ENCODE assay signal across 9 cellular contexts in the genomic region with DNA sequence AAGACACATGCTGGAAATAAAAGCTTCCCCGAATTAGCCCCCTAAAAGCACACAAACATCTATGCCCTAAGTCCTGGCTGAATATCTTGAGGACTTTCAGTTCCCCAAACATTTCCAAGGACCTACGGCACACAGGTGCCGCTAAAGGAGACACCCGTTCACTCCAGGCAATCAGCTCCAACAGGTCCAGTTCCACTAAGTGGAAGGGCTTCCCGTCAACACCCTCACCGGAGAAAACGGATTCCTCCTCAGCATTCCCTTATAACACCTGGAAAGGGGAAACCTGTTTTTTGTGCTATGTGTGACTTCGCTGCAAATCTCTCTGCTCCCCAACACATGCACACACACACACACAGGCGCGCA. TPM values are rescaled to one million over a fixed set of nuclear protein-coding genes. Genes with fewer than 3 reads are reported as not detected.
A peak's percentile ranks its signal among the peaks of the same experiment; 100 is the strongest.
DNase-seq lines count a peak whose midpoint lies in the region; ATAC-seq and TF ChIP-seq lines count a peak whose summit lies in the region.
"Had no signal": no experiment of that assay in that cellular context is flagged by ENCODE, and none has a peak within 500 bp of the region (broad histone marks: within the 10 kb centered on the region; RNA-seq: fewer than 3 reads in every experiment).

No MANE protein-coding gene starts in this region.

- ATAC-seq in activated B cell treated with CpG ODN at 0.5 μM for 24 hours (ENCODE audit: low read depth) (no peak), GM21360 (IDR thresholded peaks at IDR 0.05; ENCODE audit: unreplicated experiment) (no peak)

- no peaks in the 10 kb centered on the region for H4K20me1 ChIP-seq in GM23248 (ENCODE audit: insufficient read depth)

- H3K36me3 Mint-ChIP-seq in activated B cell treated with CpG ODN at 0.5 μM for 24 hours (ENCODE audit: low read depth), result no peaks in the 10 kb centered on the region
- H3K36me3 Mint-ChIP-seq in glutamatergic neuron (ENCODE audit: unreplicated experiment), result no peaks in the 10 kb centered on the region

- no peak overlapping the region for H3K27ac ChIP-seq in GM23248

- H3K27me3 ChIP-seq in GM23248 (replicated peaks; ENCODE audit: insufficient read depth), result peaks cover 51% of the 10 kb centered on the region

- H3K27ac Mint-ChIP-seq in activated B cell treated with CpG ODN at 0.5 μM for 24 hours (no peak overlapping the region), glutamatergic neuron (ENCODE audit: unreplicated experiment) (no peak overlapping the region)

- H3K4me2 ChIP-seq in GM23248 (ENCODE audit: unreplicated experiment), result peak overlapping the region; percentile 86

- intact Hi-C loops in activated B cell treated with CpG ODN at 0.5 μM for 24 hours (cut with micrococcal nuclease), result loop anchor here (5.0 kb wide), 1 partner anchor 1445 kb away; the partner anchor contains the start of gene INTS4

- WGBS in GM23248 (ENCODE audit: low coverage in 1 of 2, low lambda C conversion rate in 2 of 2, missing lambda C conversion rate in 2 of 2), 2 experiments, result 59 to 63% methylated on average over 10 of the region's 10 CpGs

- H3K9me3 Mint-ChIP-seq in activated B cell treated with CpG ODN at 0.5 μM for 24 hours, result no peaks in the 10 kb centered on the region
- H3K9me3 Mint-ChIP-seq in glutamatergic neuron (ENCODE audit: unreplicated experiment), result peaks cover 18% of the 10 kb centered on the region

- CTCF ChIA-PET in activated B cell treated with CpG ODN at 0.5 μM for 24 hours (lab: Charles Lee) (no interaction called here), HEK293T (lab: Yijun Ruan, JAX) (no interaction called here)

- POLR2A ChIA-PET in activated B cell treated with CpG ODN at 0.5 μM for 24 hours (lab: Charles Lee), result no interaction called here
- POLR2A ChIA-PET in HEK293T (lab: Yijun Ruan, JAX), result no interaction called here

- H3F3A ChIP-seq in GM23248 (ENCODE audit: insufficient read depth), result no peaks in the 10 kb centered on the region

- no peak for TF ChIP-seq CTCF in activated B cell treated with CpG ODN at 0.5 μM for 24 hours (IDR thresholded peaks at IDR 0.05)
- TF ChIP-seq CTCF in glutamatergic neuron (IDR thresholded peaks at IDR 0.05; ENCODE audit: partially characterized antibody, unreplicated experiment), result no peak

- in situ Hi-C loops in GM23248 (cut with MboI), result no loop called here

- no peaks in the 10 kb centered on the region for H3K9me3 ChIP-seq in GM23248 (ENCODE audit: low read depth)

- no peaks in the 10 kb centered on the region for H3K36me3 ChIP-seq in GM23248 (ENCODE audit: low read depth)

- no peak overlapping the region for H3K9ac ChIP-seq in GM23248

- H3K9me2 ChIP-seq in GM23248 (ENCODE audit: insufficient read depth), result no peaks in the 10 kb centered on the region

- H3K4me1 ChIP-seq in GM23248 (ENCODE audit: insufficient read depth), result no peaks in the 10 kb centered on the region; the same call in 1 of the 2 replicates

- H3K4me3 Mint-ChIP-seq in activated B cell treated with CpG ODN at 0.5 μM for 24 hours (peak overlapping the region; percentile 77), glutamatergic neuron (ENCODE audit: unreplicated experiment) (peak overlapping the region; percentile 89)

- peak overlapping the region; percentile 69 for H3K4me3 ChIP-seq in GM23248
- H3K4me3 ChIP-seq in skeletal muscle cell (ENCODE audit: low read depth, low read length), result peak overlapping the region; percentile 75

- H3K27me3 Mint-ChIP-seq in activated B cell treated with CpG ODN at 0.5 μM for 24 hours (peaks cover 48% of the 10 kb centered on the region), glutamatergic neuron (ENCODE audit: unreplicated experiment) (peaks cover 18% of the 10 kb centered on the region)

- peaks cover 42% of the 10 kb centered on the region for H3K4me1 Mint-ChIP-seq in activated B cell treated with CpG ODN at 0.5 μM for 24 hours
- H3K4me1 Mint-ChIP-seq in glutamatergic neuron (ENCODE audit: low read depth, unreplicated experiment), result peaks cover 23% of the 10 kb centered on the region

- H3K79me2 ChIP-seq in GM23248 (ENCODE audit: insufficient read depth), result no peaks in the 10 kb centered on the region

- DNase-seq in GM23248 (no peak), activated B cell treated with CpG ODN at 0.5 μM for 24 hours (no peak), glutamatergic neuron (no peak), skeletal muscle cell (ENCODE audit: low read depth) (no peak), NCI-H1694 treated with DMSO at 0.1 percent for 48 hours (lab: John Stamatoyannopoulos, UW) (no peak), HEK293T (ENCODE audit: extremely low spot score) (no peak)
- DNase-seq in stimulated activated CD4-positive, alpha-beta T cell treated with anti-CD3 and anti-CD28 coated beads, Interleukin-12 subunit alpha, Interleukin-12 subunit beta, amount 100 ng/mL, for 4 hours, result no peak
- DNase-seq: HCEC 1CT had no signal

- H2AFZ ChIP-seq in GM23248, result peak overlapping the region; percentile 74

TF ChIP-seq in HEK293T, 16 proteins besides CTCF, POLR2A, EP300 and RAD21:
- no peak for TF ChIP-seq ZNF384 (IDR thresholded peaks at IDR 0.05)
- TF ChIP-seq ARNT (IDR thresholded peaks at IDR 0.05), result no peak
- TF ChIP-seq HDGF (IDR thresholded peaks at IDR 0.05; ENCODE audit: borderline replicate concordance), result no peak
- TF ChIP-seq TARDBP (IDR thresholded peaks at IDR 0.05), result no peak
- TF ChIP-seq, protein P1, sequence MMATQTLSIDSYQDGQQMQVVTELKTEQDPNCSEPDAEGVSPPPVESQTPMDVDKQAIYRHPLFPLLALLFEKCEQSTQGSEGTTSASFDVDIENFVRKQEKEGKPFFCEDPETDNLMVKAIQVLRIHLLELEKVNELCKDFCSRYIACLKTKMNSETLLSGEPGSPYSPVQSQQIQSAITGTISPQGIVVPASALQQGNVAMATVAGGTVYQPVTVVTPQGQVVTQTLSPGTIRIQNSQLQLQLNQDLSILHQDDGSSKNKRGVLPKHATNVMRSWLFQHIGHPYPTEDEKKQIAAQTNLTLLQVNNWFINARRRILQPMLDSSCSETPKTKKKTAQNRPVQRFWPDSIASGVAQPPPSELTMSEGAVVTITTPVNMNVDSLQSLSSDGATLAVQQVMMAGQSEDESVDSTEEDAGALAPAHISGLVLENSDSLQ (IDR thresholded peaks at IDR 0.05), result no peak
- TF ChIP-seq CTBP1 (IDR thresholded peaks at IDR 0.05; ENCODE audit: borderline replicate concordance), result no peak
- TF ChIP-seq LEF1 (IDR thresholded peaks at IDR 0.05; ENCODE audit: borderline replicate concordance), result no peak

RNA-seq across cellular contexts. Expression of gene TENM4, which starts 3.9 kb away (rescaled TPM):
- 0.11 and 0.25 TPM in 2 replicates for total RNA-seq in GM23248 (2014; rRNA removed; shearing (Covaris generic))
- 0.48 TPM in 2 replicates for polyA plus RNA-seq in GM23248 (2016; fragmentation: Nextera tagmentation; extraction: Ambion mirVana)
- total RNA-seq in activated B cell treated with CpG ODN at 0.5 μM for 24 hours (1.9 and 2.4 TPM in 2 replicates), glutamatergic neuron (ENCODE audit: unreplicated experiment) (50.7 TPM)

Comparison
In these comparisons a context has a peak if more than half of its experiments do, and no peak if none do; other contexts are left out.
1. RNA of gene TENM4, which starts 3.9 kb away (total RNA-seq): 50.7 TPM in glutamatergic neuron (single experiment); 1.9 to 2.4 TPM in activated B cell treated with CpG ODN at 0.5 μM for 24 hours and 0.11 to 0.25 TPM in GM23248; every median in the first group is over 10 times any median in the second.